Comparison of ENCODE assay signal across 8 cellular contexts in genomic region chr17:56913867-56914640, GRCh38.
DNase-seq lines count a peak whose midpoint lies in the region; ATAC-seq and TF ChIP-seq lines count a peak whose summit lies in the region.

TRIM25 (minus strand) TSS chr17:56914049; CDS start chr17:56913988, 61 bp downstream.

- DNase-seq in Ammon's horn (ENCODE audit: low spot score) (peak; percentile 87), NCI-H524 (lab: John Stamatoyannopoulos, UW) (peak; percentile 79 to 84)
- DNase-seq in activated CD4-positive, alpha-beta T cell treated with anti-CD3 and anti-CD28 coated beads for 4 hours = peak; percentile 87 to 89
- peak; percentile 69 to 88 (median 81) for DNase-seq in stimulated activated CD4-positive, alpha-beta T cell treated with anti-CD3 and anti-CD28 coated beads, Interleukin-1b, Interleukin-23, amount 100 ng/mL, for 24 hours (ENCODE audit: low read depth in 4 of 4, low spot score in 1 of 4)

- H3K27ac ChIP-seq in cingulate gyrus (ENCODE audit: low read depth, low read length) = peak within 1 kb of the TSS; percentile 20
- peak within 1 kb of the TSS; percentile 85 for H3K27ac ChIP-seq in layer of hippocampus (ENCODE audit: low read depth, low read length)

- ATAC-seq in HG03432 (IDR thresholded peaks at IDR 0.05; ENCODE audit: unreplicated experiment) = peak; percentile 81

- peak; percentile 99 for TF ChIP-seq POLR2A in GM19193 (IDR thresholded peaks at IDR 0.05; ENCODE audit: extremely low read depth, insufficient read depth, insufficient read length)

- no peaks in the 10 kb centered on the region for H3K27me3 ChIP-seq in layer of hippocampus (ENCODE audit: control insufficient read depth, insufficient read depth, low read length)

Comparison
In these comparisons a context has a peak if more than half of its experiments do, and no peak if none do; other contexts are left out.
1. Peak in every context shown above with its lines: DNase-seq, ATAC-seq and H3K27ac ChIP-seq.